8 cellular contexts compared by ENCODE assay signal in the genomic region with DNA sequence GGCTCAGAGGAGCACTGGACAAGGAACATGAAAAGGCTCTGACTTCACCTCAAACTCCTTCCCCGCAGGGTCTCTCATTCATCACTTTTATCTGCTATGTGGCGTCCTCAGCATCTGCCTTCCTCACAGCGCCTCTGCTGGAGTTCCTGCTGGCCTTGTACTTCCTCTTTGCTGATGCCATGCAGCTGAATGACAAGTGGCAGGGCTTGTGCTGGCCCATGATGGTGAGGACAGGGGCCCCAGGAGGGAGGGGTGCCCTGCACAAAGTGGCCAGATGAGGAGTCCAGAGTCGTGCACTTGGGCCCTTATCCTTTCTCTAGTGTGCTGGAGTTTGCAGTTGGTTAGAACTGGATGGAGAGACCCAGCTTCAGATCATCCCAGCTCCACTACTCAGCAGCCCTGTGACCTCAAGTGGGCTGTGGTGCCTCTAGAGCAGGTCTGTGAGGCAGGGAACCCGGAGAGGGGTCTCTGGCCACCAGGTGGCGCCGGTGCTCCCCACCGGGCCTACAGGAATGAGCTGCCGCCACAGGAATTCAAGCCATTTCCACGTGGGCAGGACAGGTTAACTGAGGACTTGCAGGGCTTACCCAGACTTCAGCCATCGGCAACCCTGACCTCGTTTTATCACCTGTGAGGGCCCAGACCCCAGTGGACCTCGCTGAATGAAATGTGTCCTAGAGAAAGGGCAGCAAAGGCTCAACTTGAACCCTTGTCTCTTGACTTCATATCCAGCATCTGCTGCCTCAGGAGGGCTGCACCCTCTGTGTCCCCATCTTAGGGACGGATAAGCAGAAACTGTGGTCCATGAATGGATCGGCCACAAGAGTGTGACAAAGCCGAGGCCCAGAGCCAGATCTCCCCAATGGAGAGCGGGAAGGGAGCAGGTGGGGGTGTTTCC. TPM values are rescaled to one million over a fixed set of nuclear protein-coding genes. Genes with fewer than 3 reads are reported as not detected.
A peak's percentile ranks its signal among the peaks of the same experiment; 100 is the strongest.
DNase-seq lines count a peak whose midpoint lies in the region; ATAC-seq, FAIRE-seq and TF ChIP-seq lines count a peak whose summit lies in the region.

No MANE protein-coding gene starts in this region.

- no peak for FAIRE-seq in A549 (lab: Jason Lieb, UNC)

- WGBS in A549 (ENCODE audit: missing lambda C conversion rate) = 33% methylated on average over 15 of the region's 17 CpGs

- H3K4me1 ChIP-seq in A549 = peaks cover 28% of the 10 kb centered on the region
- peaks cover 26 to 33% of the 10 kb centered on the region in 2 experiments for H3K4me1 ChIP-seq in neutrophil (ENCODE audit: control insufficient read depth in 1 of 2, insufficient read depth in 1 of 2, low read depth in 1 of 2, low read length in 1 of 2)
- H3K4me1 ChIP-seq in stomach smooth muscle (ENCODE audit: control insufficient read depth, insufficient read depth, low read length) = peaks cover 22% of the 10 kb centered on the region

- peak overlapping the region; percentile 68 for H3K27ac Mint-ChIP-seq in activated T-helper 17 cell treated with anti-CD3 and anti-CD28 coated beads, Interleukin-2, amount 50 U/mL, for 72 hours

- peak overlapping the region in 1 of 2 donors; percentile 29 for H3K9ac ChIP-seq in stomach smooth muscle (ENCODE audit: low read length in 2 of 2)

- DNase-seq in A549 (ENCODE audit: low read depth in 1 of 2, low spot score in 1 of 2) (peak; percentile 85 to 94), HuH-7.5 (ENCODE audit: low spot score) (peak; percentile 87), RPMI8226 (peak; percentile 94), fibroblast of villous mesenchyme (ENCODE audit: low read depth) (peak; percentile 88)

- no peak for TF ChIP-seq POLR2A in A549 (IDR thresholded peaks at IDR 0.05; ENCODE audit: low read length)

- H3K4me3 Mint-ChIP-seq in activated T-helper 17 cell treated with anti-CD3 and anti-CD28 coated beads, Interleukin-2, amount 50 U/mL, for 72 hours = peak overlapping the region; percentile 48

- H3K4me1 Mint-ChIP-seq in activated T-helper 17 cell treated with anti-CD3 and anti-CD28 coated beads, Interleukin-2, amount 50 U/mL, for 72 hours = peaks cover 18% of the 10 kb centered on the region

- TF ChIP-seq RAD21 in A549 (conservative IDR thresholded peaks at IDR 0.05 in 1 of 2, IDR thresholded peaks at IDR 0.05 in 1 of 2) = peak; percentile 67 to 70

- no peaks in the 10 kb centered on the region for H3K9me3 ChIP-seq in A549
- no peaks in the 10 kb centered on the region for H3K9me3 ChIP-seq in neutrophil
- H3K9me3 ChIP-seq in stomach smooth muscle (ENCODE audit: control insufficient read depth in 2 of 2, low read length in 2 of 2) = no peaks in the 10 kb centered on the region

- H3K4me2 ChIP-seq in A549 = peak overlapping the region; percentile 10; the same call in 2 of the 3 replicates

- H3K27ac ChIP-seq in A549 = peak overlapping the region; percentile 19 to 86; a peak in 3 of 6 replicates
- H3K27ac ChIP-seq in neutrophil = peak overlapping the region; percentile 65
- peak overlapping the region; percentile 41 for H3K27ac ChIP-seq in stomach smooth muscle (ENCODE audit: low read length)

- peaks cover 57% of the 10 kb centered on the region for H3K36me3 ChIP-seq in neutrophil
- H3K36me3 ChIP-seq in stomach smooth muscle (ENCODE audit: control insufficient read depth in 2 of 2, insufficient read depth in 2 of 2, low read length in 2 of 2) = peaks cover 0 to 12% of the 10 kb centered on the region in 2 donors

- ATAC-seq in A549 (peak; percentile 56 to 76), GM18499 (IDR thresholded peaks at IDR 0.05; ENCODE audit: insufficient read depth, unreplicated experiment) (peak; percentile 29)
- ATAC-seq in activated T-helper 17 cell treated with anti-CD3 and anti-CD28 coated beads, Interleukin-2, amount 50 U/mL, for 72 hours (replicated peaks) = peak; percentile 46

- no peaks in the 10 kb centered on the region for H3K27me3 Mint-ChIP-seq in activated T-helper 17 cell treated with anti-CD3 and anti-CD28 coated beads, Interleukin-2, amount 50 U/mL, for 72 hours

- peak; percentile 90 for TF ChIP-seq CTCF in A549 (IDR thresholded peaks at IDR 0.05)
- TF ChIP-seq CTCF in fibroblast of villous mesenchyme (IDR thresholded peaks at IDR 0.05; ENCODE audit: insufficient read depth, low read depth, low read length) = peak; percentile 95
- peak; percentile 73 for TF ChIP-seq CTCF in neutrophil (IDR thresholded peaks at IDR 0.05)

- POLR2A ChIA-PET in A549 (lab: Yijun Ruan, JAX) = interaction anchor here (0.6 to 1.2 kb wide), 2 partner anchors 61 to 259 kb away, joined by 3 to 5 read pairs; no protein-coding TSS in a partner anchor

- peaks cover 59% of the 10 kb centered on the region for H3K36me3 Mint-ChIP-seq in activated T-helper 17 cell treated with anti-CD3 and anti-CD28 coated beads, Interleukin-2, amount 50 U/mL, for 72 hours (ENCODE audit: low read depth)

- TF ChIP-seq EP300 in A549 (IDR thresholded peaks at IDR 0.05) = no peak

- no peak overlapping the region for H3K4me3 ChIP-seq in A549
- H3K4me3 ChIP-seq in fibroblast of villous mesenchyme (ENCODE audit: low read depth, low read length) = no peak overlapping the region
- no peak overlapping the region for H3K4me3 ChIP-seq in neutrophil (ENCODE audit: low read depth in 1 of 2, low read length in 1 of 2)
- H3K4me3 ChIP-seq in stomach smooth muscle (ENCODE audit: low read length in 2 of 2) = no peak overlapping the region

- CTCF ChIA-PET in A549 (lab: Yijun Ruan, JAX) = interaction anchor here (0.6 to 6.4 kb wide), 58 partner anchors 9 to 271 kb away, joined by 3 to 60 read pairs (median 5); a partner anchor contains a TSS

- peaks cover 19% of the 10 kb centered on the region for H3K27me3 ChIP-seq in neutrophil
- peaks cover 4 to 5% of the 10 kb centered on the region in 2 donors for H3K27me3 ChIP-seq in stomach smooth muscle (ENCODE audit: control insufficient read depth in 1 of 2, insufficient read depth in 2 of 2, low read length in 2 of 2)

- no peaks in the 10 kb centered on the region for H3K9me3 Mint-ChIP-seq in activated T-helper 17 cell treated with anti-CD3 and anti-CD28 coated beads, Interleukin-2, amount 50 U/mL, for 72 hours

TF ChIP-seq in A549, 52 proteins besides CTCF, POLR2A, EP300 and RAD21 (continues in another document):
- TF ChIP-seq FOXS1 (CRISPR knock-in tag; IDR thresholded peaks at IDR 0.05) (no peak), ZNF302 (CRISPR knock-in tag; IDR thresholded peaks at IDR 0.05) (no peak), ZC3H11A (IDR thresholded peaks at IDR 0.05) (no peak)

RNA-seq across cellular contexts. Expression of a gene that starts 4.0 kb away (rescaled TPM):
- polyA plus RNA-seq in A549 (2011; rRNA removed) (33.9 and 36.1 TPM in 2 replicates), A549 (2017; fragmentation: RNase III; extraction: RNeasy Plus Mini Kit Qiagen cat#74134 plus additional on column Dnase treatment) (36.0 to 45.9 TPM (median 37.2 TPM) in 3 replicates)
- 56.7 and 77.4 TPM in 2 replicates for polyA plus RNA-seq in A549 (2012; cell fraction: cytosol; rRNA removed)
- 64.2 and 71.5 TPM in 2 replicates for polyA plus RNA-seq in A549 (2012; cell fraction: nucleus; rRNA removed)
- polyA minus RNA-seq in A549 (2011; rRNA and poly(A)+ RNA removed) = 44.8 and 46.3 TPM in 2 replicates
- 10 to 100 TPM; 46.7 to 64.1 TPM for total RNA-seq in activated T-helper 17 cell treated with anti-CD3 and anti-CD28 coated beads, Interleukin-2, amount 50 U/mL, for 72 hours
- total RNA-seq in fibroblast of villous mesenchyme = 22.0 and 26.7 TPM in 2 replicates

RNA-seq across cellular contexts. Expression of a gene that starts 29.2 kb away (rescaled TPM):
- polyA plus RNA-seq in A549 (2011; rRNA removed) = 0.09 TPM in 1 of 2 replicates, not detected in the other
- polyA plus RNA-seq in A549 (2012; cell fraction: cytosol; rRNA removed) = 0.04 TPM in 1 of 2 replicates, not detected in the other
- polyA plus RNA-seq in A549 (2012; cell fraction: nucleus; rRNA removed) = 0.16 and 0.33 TPM in 2 replicates
- 0.09 to 0.15 TPM in 2 of 3 replicates, not detected in the other for polyA plus RNA-seq in A549 (2017; fragmentation: RNase III; extraction: RNeasy Plus Mini Kit Qiagen cat#74134 plus additional on column Dnase treatment)
- not detected in 2 replicates for polyA minus RNA-seq in A549 (2011; rRNA and poly(A)+ RNA removed)
- 1 to 10 TPM in 1 of 2 donors, under 1 TPM in 1; 0.78 to 1.3 TPM for total RNA-seq in activated T-helper 17 cell treated with anti-CD3 and anti-CD28 coated beads, Interleukin-2, amount 50 U/mL, for 72 hours
- not detected in 2 replicates for total RNA-seq in fibroblast of villous mesenchyme

RNA-seq across cellular contexts. Expression of a gene that starts 42.3 kb away (rescaled TPM):
- polyA plus RNA-seq in A549 (2011; rRNA removed) (1.1 and 1.3 TPM in 2 replicates), A549 (2017; fragmentation: RNase III; extraction: RNeasy Plus Mini Kit Qiagen cat#74134 plus additional on column Dnase treatment) (1.5 to 2.1 TPM (median 1.9 TPM) in 3 replicates)
- polyA plus RNA-seq in A549 (2012; cell fraction: cytosol; rRNA removed) = 1.9 and 2.7 TPM in 2 replicates
- polyA plus RNA-seq in A549 (2012; cell fraction: nucleus; rRNA removed) = 1.4 and 1.6 TPM in 2 replicates
- 1.3 and 2.6 TPM in 2 replicates for polyA minus RNA-seq in A549 (2011; rRNA and poly(A)+ RNA removed)
- total RNA-seq in activated T-helper 17 cell treated with anti-CD3 and anti-CD28 coated beads, Interleukin-2, amount 50 U/mL, for 72 hours = 10 to 100 TPM; 15.8 to 15.9 TPM
- total RNA-seq in fibroblast of villous mesenchyme = 2.3 and 3.9 TPM in 2 replicates

RNA-seq across cellular contexts. Expression of a gene that starts 56.1 kb away (rescaled TPM):
- polyA plus RNA-seq in A549 (2011; rRNA removed) = 85.1 and 96.5 TPM in 2 replicates
- 134 and 167 TPM in 2 replicates for polyA plus RNA-seq in A549 (2012; cell fraction: cytosol; rRNA removed)
- 43.2 and 60.1 TPM in 2 replicates for polyA plus RNA-seq in A549 (2012; cell fraction: nucleus; rRNA removed)
- polyA plus RNA-seq in A549 (2017; fragmentation: RNase III; extraction: RNeasy Plus Mini Kit Qiagen cat#74134 plus additional on column Dnase treatment) = 72.8 to 104 TPM (median 87.0 TPM) in 3 replicates
- 20.9 and 23.0 TPM in 2 replicates for polyA minus RNA-seq in A549 (2011; rRNA and poly(A)+ RNA removed)
- total RNA-seq in activated T-helper 17 cell treated with anti-CD3 and anti-CD28 coated beads, Interleukin-2, amount 50 U/mL, for 72 hours = 100 to 1,000 TPM; 117 to 155 TPM
- total RNA-seq in fibroblast of villous mesenchyme = 55.4 and 58.3 TPM in 2 replicates

RNA-seq across cellular contexts. Expression of a gene that starts 58.6 kb away (rescaled TPM):
- polyA plus RNA-seq in A549 (2011; rRNA removed) (29.5 and 36.3 TPM in 2 replicates), A549 (2017; fragmentation: RNase III; extraction: RNeasy Plus Mini Kit Qiagen cat#74134 plus additional on column Dnase treatment) (13.5 to 16.2 TPM (median 13.9 TPM) in 3 replicates)
- 9.1 and 11.1 TPM in 2 replicates for polyA plus RNA-seq in A549 (2012; cell fraction: cytosol; rRNA removed)
- 11.3 and 15.0 TPM in 2 replicates for polyA plus RNA-seq in A549 (2012; cell fraction: nucleus; rRNA removed)
- 31.4 and 40.6 TPM in 2 replicates for polyA minus RNA-seq in A549 (2011; rRNA and poly(A)+ RNA removed)
- total RNA-seq in activated T-helper 17 cell treated with anti-CD3 and anti-CD28 coated beads, Interleukin-2, amount 50 U/mL, for 72 hours = 1 to 10 TPM; 5.7 to 6.6 TPM
- 38.9 and 41.9 TPM in 2 replicates for total RNA-seq in fibroblast of villous mesenchyme
